Comparison of ENCODE assay signal across 14 cellular contexts in genomic region chr3:52036222-52036694, GRCh38.
DNase-seq lines count a peak whose midpoint lies in the region; ATAC-seq and TF ChIP-seq lines count a peak whose summit lies in the region.
"Had no signal": no experiment of that assay in that cellular context is flagged by ENCODE, and none has a peak within 500 bp of the region (broad histone marks: within the 10 kb centered on the region; RNA-seq: fewer than 3 reads in every experiment).

No MANE protein-coding gene starts in this region.

- H3K36me3 ChIP-seq in GM06990 (ENCODE audit: control insufficient read depth, insufficient read depth, low read length) (no peaks in the 10 kb centered on the region), NT2/D1 (ENCODE audit: insufficient read depth, insufficient read length, low read length) (no peaks in the 10 kb centered on the region)

- H3K4me3 ChIP-seq in GM06990 (replicated peaks; ENCODE audit: low read depth, low read length) (no peak overlapping the region), NT2/D1 (ENCODE audit: insufficient read length, low read depth) (no peak overlapping the region)

- ATAC-seq in GM19025 (IDR thresholded peaks at IDR 0.05; ENCODE audit: low read depth, unreplicated experiment) (peak; percentile 83), HG02678 (IDR thresholded peaks at IDR 0.05; ENCODE audit: unreplicated experiment) (peak; percentile 74)

- no peaks in the 10 kb centered on the region for H3K9me3 ChIP-seq in NT2/D1 (ENCODE audit: insufficient read depth, low read length)

- DNase-seq in GM06990 (ENCODE audit: extremely low read depth, insufficient read length): peak; percentile 46
- DNase-seq in NT2/D1 (ENCODE audit: low read depth, low spot score): no peak
- no peak for DNase-seq in NCI-H1694 (lab: John Stamatoyannopoulos, UW)
- DNase-seq in EL: no peak
- no peak for DNase-seq in activated gamma-delta T cell (lab: John Stamatoyannopoulos, UW)
- no peak for DNase-seq in DMS53 (lab: John Stamatoyannopoulos, UW)
- DNase-seq: activated CD4-positive, alpha-beta T cell treated with anti-CD3 and anti-CD28 coated beads, Interleukin-2, amount 50 U/mL, for 48 hours; activated effector memory CD4-positive, alpha-beta T cell treated with Interleukin-2 at 50 U/mL for 16 hours; HFFc6; kidney; NCI-H446 treated with DMSO at 0.1 percent for 48 hours; stimulated activated CD4-positive, alpha-beta T cell treated with anti-CD3 and anti-CD28 coated beads, Interleukin-4, amount 100 ng/mL, for 1 hour had no signal

- peak overlapping the region; percentile 52 for H3K9ac ChIP-seq in NT2/D1 (ENCODE audit: insufficient read length, low read depth)

- H3K4me1 ChIP-seq in NT2/D1 (ENCODE audit: insufficient read depth, insufficient read length): peaks cover 27% of the 10 kb centered on the region

- TF ChIP-seq CTCF in GM06990 (IDR thresholded peaks at IDR 0.05; ENCODE audit: insufficient read depth, low read length, poor library complexity, severe bottlenecking): no peak

- H3K27me3 ChIP-seq in GM06990 (replicated peaks; ENCODE audit: control insufficient read depth, insufficient read depth, low read length) (no peaks in the 10 kb centered on the region), NT2/D1 (ENCODE audit: insufficient read depth, insufficient read length) (no peaks in the 10 kb centered on the region)
